In genomic region chr20:12695937-12696336, GRCh38 we compare ENCODE assay signal across 32 cellular contexts.
"Had no signal": no experiment of that assay in that cellular context is flagged by ENCODE, and none has a peak within 500 bp of the region (broad histone marks: within the 10 kb centered on the region; RNA-seq: fewer than 3 reads in every experiment).

No MANE protein-coding gene starts in this region.

- H3K4me3 Mint-ChIP-seq: activated CD8-positive, alpha-beta T cell treated with anti-CD3 and anti-CD28 coated beads for 36 hours; activated naive CD8-positive, alpha-beta T cell treated with anti-CD3 and anti-CD28 coated beads for 36 hours; activated T-cell treated with anti-CD3 and anti-CD28 coated beads, Interleukin-2, amount 50 U/mL, for 72 hours; activated T-helper 17 cell treated with anti-CD3 and anti-CD28 coated beads, Interleukin-2, amount 50 U/mL, for 72 hours had no signal

- H3K4me1 Mint-ChIP-seq: activated naive CD8-positive, alpha-beta T cell treated with anti-CD3 and anti-CD28 coated beads for 36 hours; activated T-helper 17 cell treated with anti-CD3 and anti-CD28 coated beads, Interleukin-2, amount 50 U/mL, for 72 hours had no signal

- DNase-seq: activated CD4-positive, alpha-beta T cell treated with anti-CD3 and anti-CD28 coated beads for 1 hour; activated CD4-positive, alpha-beta T cell treated with anti-CD3 and anti-CD28 coated beads for 48 hours; activated CD4-positive, alpha-beta T cell treated with anti-CD3 and anti-CD28 coated beads, Interleukin-2, amount 50 U/mL, for 4 hours; activated CD4-positive, CD25-positive, alpha-beta regulatory T cell; activated CD8-positive, alpha-beta T cell treated with anti-CD3 and anti-CD28 coated beads for 36 hours; activated effector memory CD4-positive, alpha-beta T cell treated with anti-CD3 and anti-CD28 coated beads, Interleukin-2, amount 50 U/mL, for 16 hours; activated naive CD4-positive, alpha-beta T cell; activated naive CD4-positive, alpha-beta T cell treated with anti-CD3 and anti-CD28 coated beads, Interleukin-2, amount 50 U/mL, for 16 hours; activated naive CD8-positive, alpha-beta T cell treated with anti-CD3 and anti-CD28 coated beads for 36 hours; activated T-cell treated with anti-CD3 and anti-CD28 coated beads, Interleukin-2, amount 50 U/mL, for 1 hour; activated T-cell treated with anti-CD3 and anti-CD28 coated beads, Interleukin-2, amount 50 U/mL, for 72 hours; amniotic stem cell; aorta; NCI-H1092 treated with DMSO at 0.1 percent for 48 hours; NCI-H1417; NCI-H1694; NCI-H1930; NCI-H345; NCI-H510A; NCI-H526; NCI-H748 treated with DMSO at 0.1 percent for 48 hours; NK-92 treated with Interleukin-12 subunit alpha and Interleukin-12 subunit beta, amount 100 ng/mL, for 24 hours; PC-3; Peyer's patch; RPMI8226; SHP77 treated with DMSO at 0.1 percent for 48 hours; SW 1271; T-helper 1 cell; T-helper 2 cell; T-helper 9 cell had no signal

- H3K9me3 ChIP-seq: Peyer's patch had no signal

- H3K4me1 ChIP-seq: Peyer's patch had no signal

- H3K27me3 Mint-ChIP-seq: activated CD8-positive, alpha-beta T cell treated with anti-CD3 and anti-CD28 coated beads for 36 hours; activated naive CD8-positive, alpha-beta T cell treated with anti-CD3 and anti-CD28 coated beads for 36 hours; activated T-helper 17 cell treated with anti-CD3 and anti-CD28 coated beads, Interleukin-2, amount 50 U/mL, for 72 hours had no signal

- H3K36me3 Mint-ChIP-seq: activated naive CD8-positive, alpha-beta T cell treated with anti-CD3 and anti-CD28 coated beads for 36 hours had no signal

- H3K4me3 ChIP-seq: Peyer's patch had no signal

- H3K36me3 ChIP-seq: Peyer's patch had no signal

- H3K27me3 ChIP-seq: Peyer's patch had no signal

- H3K27ac ChIP-seq: Peyer's patch, VCaP had no signal

- H3K27ac Mint-ChIP-seq: activated CD8-positive, alpha-beta T cell treated with anti-CD3 and anti-CD28 coated beads for 36 hours; activated naive CD8-positive, alpha-beta T cell treated with anti-CD3 and anti-CD28 coated beads for 36 hours; activated T-cell treated with anti-CD3 and anti-CD28 coated beads, Interleukin-2, amount 50 U/mL, for 72 hours; activated T-helper 17 cell treated with anti-CD3 and anti-CD28 coated beads, Interleukin-2, amount 50 U/mL, for 72 hours had no signal
